In the genomic region with DNA sequence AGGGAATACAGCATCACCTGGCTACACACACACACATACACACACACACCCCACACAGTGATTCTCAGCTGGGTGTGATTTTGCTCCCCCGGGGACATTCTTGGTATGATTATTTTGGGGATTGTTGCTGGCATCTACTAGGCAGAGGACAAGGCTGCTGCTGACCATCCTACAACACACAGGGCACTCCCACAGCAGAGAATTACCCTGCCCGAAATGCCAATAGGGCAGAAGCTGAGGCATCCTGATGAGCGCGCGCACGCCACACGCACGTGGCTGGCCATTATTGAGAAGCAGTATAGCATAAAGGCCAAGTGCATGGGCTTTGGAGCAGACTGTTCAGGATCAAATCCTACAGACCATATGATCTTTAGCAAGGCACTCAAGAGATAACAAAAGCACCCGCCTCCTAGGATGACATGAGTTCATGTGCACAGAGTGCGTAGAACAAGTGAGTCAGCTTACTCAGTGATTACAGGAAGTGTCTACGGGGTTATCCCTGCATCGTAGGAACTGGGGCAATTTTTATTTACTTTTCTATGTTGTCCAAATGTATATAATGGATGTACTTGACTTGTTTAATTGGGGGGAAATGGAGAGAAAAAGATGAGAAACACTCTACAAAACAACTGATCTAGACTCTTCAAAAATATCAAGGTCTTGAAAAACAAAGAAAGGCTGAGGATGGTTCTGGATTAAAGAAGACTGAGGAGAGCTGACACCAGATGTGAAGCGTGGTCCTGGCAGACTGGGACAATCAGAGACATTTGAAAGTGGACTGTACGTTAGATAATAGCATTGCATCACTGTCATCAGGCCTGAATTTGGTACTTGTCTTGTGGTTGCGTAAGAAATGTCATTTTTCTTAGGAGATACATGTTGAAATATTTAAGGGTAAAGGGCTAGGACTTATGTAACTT, we compare ENCODE assay signal across 1 cellular context.
A peak's percentile ranks its signal among the peaks of the same experiment; 100 is the strongest.
TF ChIP-seq lines count a peak whose summit lies in the region.

No MANE protein-coding gene starts in this region.

TF ChIP-seq in HepG2, 621 proteins besides CTCF, POLR2A, EP300 and RAD21 (continued from another document and continues in another):
- TF ChIP-seq, protein P1, sequence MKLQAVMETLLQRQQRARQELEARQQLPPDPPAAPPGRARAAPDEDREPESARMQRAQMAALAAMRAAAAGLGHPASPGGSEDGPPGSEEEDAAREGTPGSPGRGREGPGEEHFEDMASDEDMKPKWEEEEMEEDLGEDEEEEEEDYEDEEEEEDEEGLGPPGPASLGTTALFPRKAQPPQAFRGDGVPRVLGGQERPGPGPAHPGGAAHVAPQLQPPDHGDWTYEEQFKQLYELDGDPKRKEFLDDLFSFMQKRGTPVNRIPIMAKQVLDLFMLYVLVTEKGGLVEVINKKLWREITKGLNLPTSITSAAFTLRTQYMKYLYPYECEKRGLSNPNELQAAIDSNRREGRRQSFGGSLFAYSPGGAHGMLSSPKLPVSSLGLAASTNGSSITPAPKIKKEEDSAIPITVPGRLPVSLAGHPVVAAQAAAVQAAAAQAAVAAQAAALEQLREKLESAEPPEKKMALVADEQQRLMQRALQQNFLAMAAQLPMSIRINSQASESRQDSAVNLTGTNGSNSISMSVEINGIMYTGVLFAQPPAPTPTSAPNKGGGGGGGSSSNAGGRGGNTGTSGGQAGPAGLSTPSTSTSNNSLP (IDR thresholded peaks at IDR 0.05; ENCODE audit: low read depth, low read length) = no peak
- TF ChIP-seq, protein P2, sequence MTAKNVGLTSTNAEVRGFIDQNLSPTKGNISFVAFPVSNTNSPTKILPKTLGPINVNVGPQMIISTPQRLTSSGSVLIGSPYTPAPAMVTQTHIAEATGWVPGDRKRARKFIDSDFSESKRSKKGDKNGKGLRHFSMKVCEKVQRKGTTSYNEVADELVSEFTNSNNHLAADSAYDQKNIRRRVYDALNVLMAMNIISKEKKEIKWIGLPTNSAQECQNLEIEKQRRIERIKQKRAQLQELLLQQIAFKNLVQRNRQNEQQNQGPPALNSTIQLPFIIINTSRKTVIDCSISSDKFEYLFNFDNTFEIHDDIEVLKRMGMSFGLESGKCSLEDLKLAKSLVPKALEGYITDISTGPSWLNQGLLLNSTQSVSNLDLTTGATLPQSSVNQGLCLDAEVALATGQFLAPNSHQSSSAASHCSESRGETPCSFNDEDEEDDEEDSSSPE (CRISPR knock-in tag; IDR thresholded peaks at IDR 0.05) = no peak
- TF ChIP-seq KLF13 (CRISPR knock-in tag; IDR thresholded peaks at IDR 0.05) (no peak), RFXAP (CRISPR knock-in tag; IDR thresholded peaks at IDR 0.05; ENCODE audit: borderline replicate concordance) (no peak), ZNF460 (CRISPR knock-in tag; IDR thresholded peaks at IDR 0.05; ENCODE audit: borderline replicate concordance) (no peak), KDM6A (CRISPR knock-in tag; IDR thresholded peaks at IDR 0.05; ENCODE audit: low read depth) (no peak), SUZ12 (IDR thresholded peaks at IDR 0.05; ENCODE audit: low read depth, low read length) (no peak), ZNF253 (CRISPR knock-in tag; IDR thresholded peaks at IDR 0.05; ENCODE audit: borderline replicate concordance) (no peak), FOXJ3 (CRISPR knock-in tag; IDR thresholded peaks at IDR 0.05; ENCODE audit: borderline replicate concordance) (no peak), SOX6 (IDR thresholded peaks at IDR 0.05) (no peak), SOX6 (CRISPR knock-in tag; IDR thresholded peaks at IDR 0.05) (peak; percentile 81), PHF20 (CRISPR knock-in tag; IDR thresholded peaks at IDR 0.05) (no peak), HMG20A (CRISPR knock-in tag; IDR thresholded peaks at IDR 0.05; ENCODE audit: borderline replicate concordance) (peak; percentile 40; the same call in 1 of the 2 replicates), GATA4 (IDR thresholded peaks at IDR 0.05; ENCODE audit: borderline replicate concordance, low read depth) (no peak), XBP1 (CRISPR knock-in tag; IDR thresholded peaks at IDR 0.05) (no peak), REXO4 (CRISPR knock-in tag; IDR thresholded peaks at IDR 0.05; ENCODE audit: borderline replicate concordance) (no peak), HOXA7 (CRISPR knock-in tag; IDR thresholded peaks at IDR 0.05) (no peak), IKZF1 (IDR thresholded peaks at IDR 0.05) (no peak), TEAD2 (CRISPR knock-in tag; IDR thresholded peaks at IDR 0.05) (no peak), ZNF354B (CRISPR knock-in tag; IDR thresholded peaks at IDR 0.05) (no peak), JUND (CRISPR knock-in tag; IDR thresholded peaks at IDR 0.05) (no peak), NR3C1 (CRISPR knock-in tag; IDR thresholded peaks at IDR 0.05) (no peak), ZNF549 (CRISPR knock-in tag; IDR thresholded peaks at IDR 0.05) (no peak), TSC22D2 (CRISPR knock-in tag; IDR thresholded peaks at IDR 0.05; ENCODE audit: borderline replicate concordance) (no peak), ZNF30 (CRISPR knock-in tag; IDR thresholded peaks at IDR 0.05) (no peak), ZNF567 (CRISPR knock-in tag; IDR thresholded peaks at IDR 0.05; ENCODE audit: borderline replicate concordance) (no peak), ZFP1 (CRISPR knock-in tag; IDR thresholded peaks at IDR 0.05) (0 out of 2 replicates have a peak, but pooled peaks have one; percentile 45), ETV5 (CRISPR knock-in tag; IDR thresholded peaks at IDR 0.05; ENCODE audit: borderline replicate concordance) (peak; percentile 76; the same call in 1 of the 2 replicates), TBP (CRISPR knock-in tag; IDR thresholded peaks at IDR 0.05) (no peak), ZNF883 (CRISPR knock-in tag; IDR thresholded peaks at IDR 0.05; ENCODE audit: not compliant biosample characterization) (no peak), STAT5B (CRISPR knock-in tag; IDR thresholded peaks at IDR 0.05) (no peak), ZSCAN25 (CRISPR knock-in tag; IDR thresholded peaks at IDR 0.05) (no peak), RORA (CRISPR knock-in tag; IDR thresholded peaks at IDR 0.05) (no peak), ZBTB3 (CRISPR knock-in tag; IDR thresholded peaks at IDR 0.05; ENCODE audit: borderline replicate concordance, low read depth) (no peak), ISL2 (CRISPR knock-in tag; IDR thresholded peaks at IDR 0.05) (no peak), FOXA1 (IDR thresholded peaks at IDR 0.05) (no peak), FOXA1 (CRISPR knock-in tag; IDR thresholded peaks at IDR 0.05) (no peak; the same call in 1 of the 2 replicates), KLF15 (CRISPR knock-in tag; IDR thresholded peaks at IDR 0.05; ENCODE audit: borderline replicate concordance) (no peak), PCBP1 (IDR thresholded peaks at IDR 0.05; ENCODE audit: borderline replicate concordance, low read depth, low read length) (no peak), ZNF552 (CRISPR knock-in tag; IDR thresholded peaks at IDR 0.05; ENCODE audit: borderline replicate concordance) (no peak), ISX (CRISPR knock-in tag; conservative IDR thresholded peaks at IDR 0.05) (no peak), ZNF850 (CRISPR knock-in tag; conservative IDR thresholded peaks at IDR 0.05) (no peak)
- TF ChIP-seq, protein P3, sequence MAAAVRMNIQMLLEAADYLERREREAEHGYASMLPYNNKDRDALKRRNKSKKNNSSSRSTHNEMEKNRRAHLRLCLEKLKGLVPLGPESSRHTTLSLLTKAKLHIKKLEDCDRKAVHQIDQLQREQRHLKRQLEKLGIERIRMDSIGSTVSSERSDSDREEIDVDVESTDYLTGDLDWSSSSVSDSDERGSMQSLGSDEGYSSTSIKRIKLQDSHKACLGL (CRISPR knock-in tag; IDR thresholded peaks at IDR 0.05) = no peak
- TF ChIP-seq, protein P4, sequence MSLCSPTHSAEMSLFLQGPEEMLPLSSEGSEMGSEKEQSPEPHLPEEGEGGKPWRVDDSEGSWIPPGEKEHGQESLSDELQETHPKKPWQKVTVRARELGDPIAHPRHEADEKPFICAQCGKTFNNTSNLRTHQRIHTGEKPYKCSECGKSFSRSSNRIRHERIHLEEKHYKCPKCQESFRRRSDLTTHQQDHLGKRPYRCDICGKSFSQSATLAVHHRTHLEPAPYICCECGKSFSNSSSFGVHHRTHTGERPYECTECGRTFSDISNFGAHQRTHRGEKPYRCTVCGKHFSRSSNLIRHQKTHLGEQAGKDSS (CRISPR knock-in tag; IDR thresholded peaks at IDR 0.05; ENCODE audit: borderline replicate concordance, low read depth) = no peak
- TF ChIP-seq, protein P5, sequence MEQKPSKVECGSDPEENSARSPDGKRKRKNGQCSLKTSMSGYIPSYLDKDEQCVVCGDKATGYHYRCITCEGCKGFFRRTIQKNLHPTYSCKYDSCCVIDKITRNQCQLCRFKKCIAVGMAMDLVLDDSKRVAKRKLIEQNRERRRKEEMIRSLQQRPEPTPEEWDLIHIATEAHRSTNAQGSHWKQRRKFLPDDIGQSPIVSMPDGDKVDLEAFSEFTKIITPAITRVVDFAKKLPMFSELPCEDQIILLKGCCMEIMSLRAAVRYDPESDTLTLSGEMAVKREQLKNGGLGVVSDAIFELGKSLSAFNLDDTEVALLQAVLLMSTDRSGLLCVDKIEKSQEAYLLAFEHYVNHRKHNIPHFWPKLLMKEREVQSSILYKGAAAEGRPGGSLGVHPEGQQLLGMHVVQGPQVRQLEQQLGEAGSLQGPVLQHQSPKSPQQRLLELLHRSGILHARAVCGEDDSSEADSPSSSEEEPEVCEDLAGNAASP (CRISPR knock-in tag; IDR thresholded peaks at IDR 0.05; ENCODE audit: borderline replicate concordance) = peak; percentile 65; the same call in 1 of the 2 replicates
- TF ChIP-seq, protein P6, sequence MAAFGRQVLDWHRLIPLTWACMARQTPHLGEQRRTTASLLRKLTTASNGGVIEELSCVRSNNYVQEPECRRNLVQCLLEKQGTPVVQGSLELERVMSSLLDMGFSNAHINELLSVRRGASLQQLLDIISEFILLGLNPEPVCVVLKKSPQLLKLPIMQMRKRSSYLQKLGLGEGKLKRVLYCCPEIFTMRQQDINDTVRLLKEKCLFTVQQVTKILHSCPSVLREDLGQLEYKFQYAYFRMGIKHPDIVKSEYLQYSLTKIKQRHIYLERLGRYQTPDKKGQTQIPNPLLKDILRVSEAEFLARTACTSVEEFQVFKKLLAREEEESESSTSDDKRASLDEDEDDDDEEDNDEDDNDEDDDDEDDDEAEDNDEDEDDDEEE (CRISPR knock-in tag; IDR thresholded peaks at IDR 0.05) = 0 out of 2 replicates have a peak, but pooled peaks have one; percentile 32
- TF ChIP-seq, protein P7, sequence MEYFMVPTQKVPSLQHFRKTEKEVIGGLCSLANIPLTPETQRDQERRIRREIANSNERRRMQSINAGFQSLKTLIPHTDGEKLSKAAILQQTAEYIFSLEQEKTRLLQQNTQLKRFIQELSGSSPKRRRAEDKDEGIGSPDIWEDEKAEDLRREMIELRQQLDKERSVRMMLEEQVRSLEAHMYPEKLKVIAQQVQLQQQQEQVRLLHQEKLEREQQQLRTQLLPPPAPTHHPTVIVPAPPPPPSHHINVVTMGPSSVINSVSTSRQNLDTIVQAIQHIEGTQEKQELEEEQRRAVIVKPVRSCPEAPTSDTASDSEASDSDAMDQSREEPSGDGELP (IDR thresholded peaks at IDR 0.05; ENCODE audit: borderline replicate concordance, low read depth) = peak; percentile 72; the same call in 1 of the 2 replicates
- TF ChIP-seq, protein P8, sequence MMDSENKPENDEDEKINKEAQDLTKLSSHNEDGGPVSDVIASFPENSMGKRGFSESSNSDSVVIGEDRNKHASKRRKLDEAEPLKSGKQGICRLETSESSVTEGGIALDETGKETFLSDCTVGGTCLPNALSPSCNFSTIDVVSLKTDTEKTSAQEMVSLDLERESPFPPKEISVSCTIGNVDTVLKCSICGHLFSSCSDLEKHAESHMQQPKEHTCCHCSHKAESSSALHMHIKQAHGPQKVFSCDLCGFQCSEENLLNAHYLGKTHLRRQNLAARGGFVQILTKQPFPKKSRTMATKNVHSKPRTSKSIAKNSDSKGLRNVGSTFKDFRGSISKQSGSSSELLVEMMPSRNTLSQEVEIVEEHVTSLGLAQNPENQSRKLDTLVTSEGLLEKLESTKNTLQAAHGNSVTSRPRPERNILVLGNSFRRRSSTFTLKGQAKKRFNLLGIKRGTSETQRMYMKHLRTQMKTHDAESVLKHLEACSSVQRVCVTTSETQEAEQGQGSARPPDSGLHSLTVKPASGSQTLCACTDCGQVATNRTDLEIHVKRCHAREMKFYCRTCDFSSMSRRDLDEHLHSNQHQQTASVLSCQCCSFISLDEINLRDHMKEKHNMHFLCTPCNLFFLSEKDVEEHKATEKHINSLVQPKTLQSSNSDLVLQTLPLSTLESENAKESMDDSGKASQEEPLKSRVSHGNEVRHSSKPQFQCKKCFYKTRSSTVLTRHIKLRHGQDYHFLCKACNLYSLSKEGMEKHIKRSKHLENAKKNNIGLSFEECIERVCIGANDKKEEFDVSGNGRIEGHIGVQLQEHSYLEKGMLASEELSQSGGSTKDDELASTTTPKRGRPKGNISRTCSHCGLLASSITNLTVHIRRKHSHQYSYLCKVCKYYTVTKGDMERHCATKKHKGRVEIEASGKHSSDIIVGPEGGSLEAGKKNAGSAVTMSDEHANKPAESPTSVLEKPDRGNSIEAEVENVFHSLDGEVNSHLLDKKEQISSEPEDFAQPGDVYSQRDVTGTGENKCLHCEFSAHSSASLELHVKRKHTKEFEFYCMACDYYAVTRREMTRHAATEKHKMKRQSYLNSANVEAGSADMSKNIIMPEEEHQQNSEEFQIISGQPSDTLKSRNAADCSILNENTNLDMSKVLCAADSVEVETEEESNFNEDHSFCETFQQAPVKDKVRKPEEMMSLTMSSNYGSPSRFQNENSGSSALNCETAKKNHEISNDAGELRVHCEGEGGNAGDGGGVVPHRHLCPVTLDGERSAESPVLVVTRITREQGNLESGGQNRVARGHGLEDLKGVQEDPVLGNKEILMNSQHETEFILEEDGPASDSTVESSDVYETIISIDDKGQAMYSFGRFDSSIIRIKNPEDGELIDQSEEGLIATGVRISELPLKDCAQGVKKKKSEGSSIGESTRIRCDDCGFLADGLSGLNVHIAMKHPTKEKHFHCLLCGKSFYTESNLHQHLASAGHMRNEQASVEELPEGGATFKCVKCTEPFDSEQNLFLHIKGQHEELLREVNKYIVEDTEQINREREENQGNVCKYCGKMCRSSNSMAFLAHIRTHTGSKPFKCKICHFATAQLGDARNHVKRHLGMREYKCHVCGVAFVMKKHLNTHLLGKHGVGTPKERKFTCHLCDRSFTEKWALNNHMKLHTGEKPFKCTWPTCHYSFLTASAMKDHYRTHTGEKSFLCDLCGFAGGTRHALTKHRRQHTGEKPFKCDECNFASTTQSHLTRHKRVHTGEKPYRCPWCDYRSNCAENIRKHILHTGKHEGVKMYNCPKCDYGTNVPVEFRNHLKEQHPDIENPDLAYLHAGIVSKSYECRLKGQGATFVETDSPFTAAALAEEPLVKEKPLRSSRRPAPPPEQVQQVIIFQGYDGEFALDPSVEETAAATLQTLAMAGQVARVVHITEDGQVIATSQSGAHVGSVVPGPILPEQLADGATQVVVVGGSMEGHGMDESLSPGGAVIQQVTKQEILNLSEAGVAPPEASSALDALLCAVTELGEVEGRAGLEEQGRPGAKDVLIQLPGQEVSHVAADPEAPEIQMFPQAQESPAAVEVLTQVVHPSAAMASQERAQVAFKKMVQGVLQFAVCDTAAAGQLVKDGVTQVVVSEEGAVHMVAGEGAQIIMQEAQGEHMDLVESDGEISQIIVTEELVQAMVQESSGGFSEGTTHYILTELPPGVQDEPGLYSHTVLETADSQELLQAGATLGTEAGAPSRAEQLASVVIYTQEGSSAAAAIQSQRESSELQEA (CRISPR knock-in tag; IDR thresholded peaks at IDR 0.05; ENCODE audit: not compliant biosample characterization) = no peak
